1 cellular context compared by ENCODE assay signal in genomic region chr6:35688605-35689322, GRCh38.
TF ChIP-seq lines count a peak whose summit lies in the region.

TSS of gene FKBP5 (minus strand) at chr6:35688915. CDS start at chr6:35642824, 46,091 bp downstream.

TF ChIP-seq in K562, 482 proteins besides CTCF, POLR2A, EP300 and RAD21 (continued from another document and continues in another):
- TF ChIP-seq E2F8 (IDR thresholded peaks at IDR 0.05; ENCODE audit: low read depth, partially characterized antibody) = no peak
- no peak for TF ChIP-seq TOE1 (IDR thresholded peaks at IDR 0.05; ENCODE audit: borderline replicate concordance)
- no peak for TF ChIP-seq TOE1 (CRISPR knock-in tag; IDR thresholded peaks at IDR 0.05; ENCODE audit: borderline replicate concordance, low read depth)
- TF ChIP-seq ZNF766 (CRISPR knock-in tag; conservative IDR thresholded peaks at IDR 0.05) = no peak
- TF ChIP-seq KDM2B (CRISPR knock-in tag; IDR thresholded peaks at IDR 0.05) = no peak
- TF ChIP-seq ZBTB2 (IDR thresholded peaks at IDR 0.05) = peak; percentile 72; the same call in 1 of the 2 replicates
- TF ChIP-seq MYNN (IDR thresholded peaks at IDR 0.05) = no peak
- no peak for TF ChIP-seq MYNN (CRISPR knock-in tag; IDR thresholded peaks at IDR 0.05)
- peak; percentile 73 for TF ChIP-seq THAP12 (CRISPR knock-in tag; IDR thresholded peaks at IDR 0.05)
- no peak for TF ChIP-seq ZNF668 (CRISPR knock-in tag; IDR thresholded peaks at IDR 0.05)
- TF ChIP-seq ZNF717 (CRISPR knock-in tag; IDR thresholded peaks at IDR 0.05) = no peak
- peak; percentile 69 for TF ChIP-seq DMBX1 (CRISPR knock-in tag; IDR thresholded peaks at IDR 0.05; ENCODE audit: borderline replicate concordance)
- no peak for TF ChIP-seq BRF1 (IDR thresholded peaks at IDR 0.05; ENCODE audit: borderline replicate concordance, extremely low read depth, insufficient read length)
- TF ChIP-seq ZNF830 (CRISPR knock-in tag; IDR thresholded peaks at IDR 0.05) = no peak
- no peak for TF ChIP-seq SFPQ (IDR thresholded peaks at IDR 0.05; ENCODE audit: low read depth, low read length)
- TF ChIP-seq RBM22 (IDR thresholded peaks at IDR 0.05; ENCODE audit: low read depth, low read length, poor library complexity, severe bottlenecking) = no peak
- TF ChIP-seq FOS (IDR thresholded peaks at IDR 0.05; ENCODE audit: extremely low read depth, insufficient read length) = peak; percentile 81
- no peak for TF ChIP-seq KLF13 (tag; IDR thresholded peaks at IDR 0.05; ENCODE audit: borderline replicate concordance, low read depth)
- peak; percentile 66; the same call in 1 of the 2 replicates for TF ChIP-seq MITF (IDR thresholded peaks at IDR 0.05)
- no peak for TF ChIP-seq PRMT5 (CRISPR knock-in tag; IDR thresholded peaks at IDR 0.05)
- peak; percentile 50; the same call in 1 of the 2 replicates for TF ChIP-seq ELF2 (CRISPR knock-in tag; IDR thresholded peaks at IDR 0.05)
- no peak for TF ChIP-seq KLF16 (IDR thresholded peaks at IDR 0.05)
- TF ChIP-seq GTF3C2 (IDR thresholded peaks at IDR 0.05; ENCODE audit: borderline replicate concordance, extremely low read depth, insufficient read length) = no peak
- no peak for TF ChIP-seq ARNT (IDR thresholded peaks at IDR 0.05)
- no peak for TF ChIP-seq IFI16 (CRISPR knock-in tag; IDR thresholded peaks at IDR 0.05)
- TF ChIP-seq TCF7 (IDR thresholded peaks at IDR 0.05; ENCODE audit: borderline replicate concordance) = no peak
- TF ChIP-seq ZNF444 (CRISPR knock-in tag; IDR thresholded peaks at IDR 0.05) = no peak
- TF ChIP-seq RBFOX2 (IDR thresholded peaks at IDR 0.05; ENCODE audit: low read depth, low read length) = peak; percentile 83
- TF ChIP-seq NCOA2 (IDR thresholded peaks at IDR 0.05; ENCODE audit: partially characterized antibody in 2 of 2) = no peak
- TF ChIP-seq ZNF586 (CRISPR knock-in tag; conservative IDR thresholded peaks at IDR 0.05) = no peak
- TF ChIP-seq GATAD2A (IDR thresholded peaks at IDR 0.05) = no peak
- TF ChIP-seq BCLAF1 (IDR thresholded peaks at IDR 0.05; ENCODE audit: borderline replicate concordance in 1 of 2, control insufficient read depth in 1 of 2, low read depth in 2 of 2, low read length in 1 of 2) = no peak
- no peak for TF ChIP-seq ZNF253 (CRISPR knock-in tag; conservative IDR thresholded peaks at IDR 0.05)
- peak; percentile 88; the same call in 1 of the 2 replicates for TF ChIP-seq NKRF (IDR thresholded peaks at IDR 0.05; ENCODE audit: borderline replicate concordance)
- TF ChIP-seq MTA2 (IDR thresholded peaks at IDR 0.05; ENCODE audit: low read depth) = no peak
- TF ChIP-seq SNAPC5 (CRISPR knock-in tag; IDR thresholded peaks at IDR 0.05) = no peak
- no peak for TF ChIP-seq NFXL1 (CRISPR knock-in tag; IDR thresholded peaks at IDR 0.05)
- TF ChIP-seq SRSF7 (optimal IDR thresholded peaks at IDR 0.05; ENCODE audit: low read depth, low read length) = no peak
